In the genomic region with DNA sequence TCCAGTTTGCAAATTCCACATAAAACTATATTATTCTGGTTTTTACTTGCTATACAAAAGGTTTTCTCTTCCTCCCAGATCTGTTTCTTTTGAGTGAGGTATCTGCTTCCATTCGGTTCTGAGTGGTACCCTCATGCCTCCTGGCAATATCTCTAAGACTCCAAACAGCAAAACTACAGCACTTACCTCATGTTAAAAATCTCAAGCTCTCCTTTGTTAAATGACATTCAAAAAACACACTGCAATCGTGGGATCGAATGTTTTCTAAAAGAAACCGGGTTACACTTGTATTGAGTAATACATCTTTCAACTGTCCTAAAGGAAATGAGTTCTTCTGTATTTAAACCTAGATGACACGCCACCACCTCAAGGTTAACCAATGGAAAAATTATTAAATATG, we compare ENCODE assay signal across 1 cellular context.
TF ChIP-seq lines count a peak whose summit lies in the region.

No MANE protein-coding gene starts in this region.

TF ChIP-seq in K562, 482 proteins besides CTCF, POLR2A, EP300 and RAD21:
- TF ChIP-seq FOXA1 (IDR thresholded peaks at IDR 0.05; ENCODE audit: borderline replicate concordance) (no peak), STAT6 (CRISPR knock-in tag; IDR thresholded peaks at IDR 0.05) (no peak), HOXB6 (CRISPR knock-in tag; IDR thresholded peaks at IDR 0.05; ENCODE audit: borderline replicate concordance) (no peak), ZBTB12 (CRISPR knock-in tag; IDR thresholded peaks at IDR 0.05) (no peak), LARP7 (IDR thresholded peaks at IDR 0.05) (no peak), ZBTB43 (CRISPR knock-in tag; IDR thresholded peaks at IDR 0.05) (no peak)
